14 cellular contexts compared by ENCODE assay signal in genomic region chr21:45387506-45387905, GRCh38. TPM values are rescaled to one million over a fixed set of nuclear protein-coding genes. Genes with fewer than 3 reads are reported as not detected.
DNase-seq lines count a peak whose midpoint lies in the region; ATAC-seq, FAIRE-seq and TF ChIP-seq lines count a peak whose summit lies in the region.
"Had no signal": no experiment of that assay in that cellular context is flagged by ENCODE, and none has a peak within 500 bp of the region (broad histone marks: within the 10 kb centered on the region; RNA-seq: fewer than 3 reads in every experiment).

No MANE protein-coding gene starts in this region.

- TF ChIP-seq POLR2A in adrenal gland (IDR thresholded peaks at IDR 0.05): no peak

- H3K9ac ChIP-seq in BLaER1: no peak overlapping the region
- H3K9ac ChIP-seq in kidney (ENCODE audit: low read length in 2 of 2): peak overlapping the region in 1 of 2 donors; percentile 51
- no peak overlapping the region for H3K9ac ChIP-seq in skeletal muscle satellite cell (ENCODE audit: low read depth, low read length)
- H3K9ac ChIP-seq: KMS-11 had no signal

- TF ChIP-seq CTCF in adrenal gland (IDR thresholded peaks at IDR 0.05): no peak
- no peak for TF ChIP-seq CTCF in kidney (IDR thresholded peaks at IDR 0.05; ENCODE audit: borderline replicate concordance, extremely low read depth, insufficient read depth)

- H3K4me2 ChIP-seq in BLaER1 (peak overlapping the region; percentile 71), skeletal muscle satellite cell (ENCODE audit: low read length) (peak overlapping the region; percentile 75)
- H3K4me2 ChIP-seq: KMS-11 had no signal

- 81 to 88% (median 85%) methylated on average over 13 of the region's 13 CpGs for WGBS in adrenal gland, 4 donors

- H3K4me1 ChIP-seq in BLaER1: peaks cover 38% of the 10 kb centered on the region
- H3K4me1 ChIP-seq in adrenal gland (replicated peaks in 1 of 2): peaks cover 4 to 12% of the 10 kb centered on the region in 2 donors
- peaks cover 5 to 17% of the 10 kb centered on the region in 2 donors for H3K4me1 ChIP-seq in kidney (ENCODE audit: control insufficient read depth in 1 of 2, insufficient read depth in 1 of 2, low read depth in 1 of 2, low read length in 2 of 2)
- peaks cover 16% of the 10 kb centered on the region for H3K4me1 ChIP-seq in skeletal muscle satellite cell (ENCODE audit: control insufficient read depth, insufficient read depth, low read length)

- no peak for FAIRE-seq in kidney (lab: Jason Lieb, UNC)
- FAIRE-seq: D721Med, frontal cortex had no signal

- DNase-seq in adrenal gland (peak in 4 of 7 donors; percentile 7 to 13 (median 9)), kidney (peak; percentile 39), pons (ENCODE audit: low spot score) (no peak)
- DNase-seq: activated naive CD4-positive, alpha-beta T cell treated with anti-CD3 and anti-CD28 coated beads for 36 hours; NCI-H1436 treated with DMSO at 0.1 percent for 48 hours; NCI-H524 had no signal

- no peak overlapping the region for H3K27ac ChIP-seq in BLaER1
- H3K27ac ChIP-seq in adrenal gland: peak overlapping the region in 3 of 5 donors; percentile 2 to 74 (median 67)
- H3K27ac ChIP-seq in kidney (ENCODE audit: low read depth in 2 of 2, low read length in 2 of 2): peak overlapping the region in 1 of 2 donors; percentile 56
- H3K27ac ChIP-seq: KMS-11 had no signal

- intact Hi-C loops in adrenal gland (cut with DNase I) (loop anchor here in 1 of 2 donors (5.0 kb wide), 1 partner anchor 50 kb away; no protein-coding TSS in a partner anchor), kidney (cut with DNase I) (no loop called here)

- no peaks in the 10 kb centered on the region for H3K9me3 ChIP-seq in BLaER1
- H3K9me3 ChIP-seq in adrenal gland (replicated peaks in 1 of 3): no peaks in the 10 kb centered on the region
- H3K9me3 ChIP-seq in kidney (ENCODE audit: control insufficient read depth in 1 of 2, low read length in 2 of 2): no peaks in the 10 kb centered on the region
- H3K9me3 ChIP-seq in skeletal muscle satellite cell (replicated peaks; ENCODE audit: low read length): no peaks in the 10 kb centered on the region

- H4K20me1 ChIP-seq in BLaER1: no peaks in the 10 kb centered on the region

- H3K27me3 ChIP-seq in BLaER1: peaks cover 27% of the 10 kb centered on the region
- H3K27me3 ChIP-seq in adrenal gland: no peaks in the 10 kb centered on the region
- H3K27me3 ChIP-seq in skeletal muscle satellite cell (ENCODE audit: control insufficient read depth, insufficient read depth, low read length): peaks cover 27% of the 10 kb centered on the region

- H3K36me3 ChIP-seq in BLaER1: no peaks in the 10 kb centered on the region
- H3K36me3 ChIP-seq in adrenal gland (replicated peaks in 1 of 2): no peaks in the 10 kb centered on the region
- H3K36me3 ChIP-seq in kidney (ENCODE audit: control insufficient read depth in 1 of 2, insufficient read depth in 2 of 2, low read length in 2 of 2): no peaks in the 10 kb centered on the region
- no peaks in the 10 kb centered on the region for H3K36me3 ChIP-seq in skeletal muscle satellite cell (ENCODE audit: insufficient read depth, low read length)

- no peak for ATAC-seq in HG03159 (IDR thresholded peaks at IDR 0.05; ENCODE audit: unreplicated experiment)
- no peak for ATAC-seq in HG02798 (IDR thresholded peaks at IDR 0.05; ENCODE audit: poor library complexity, unreplicated experiment)
- ATAC-seq in HG03039 (IDR thresholded peaks at IDR 0.05; ENCODE audit: unreplicated experiment): no peak

- no peak overlapping the region for H3K4me3 ChIP-seq in BLaER1
- H3K4me3 ChIP-seq in adrenal gland: no peak overlapping the region
- peak overlapping the region in 1 of 2 donors; percentile 14 for H3K4me3 ChIP-seq in kidney (ENCODE audit: low read length in 2 of 2)
- peak overlapping the region; percentile 40 for H3K4me3 ChIP-seq in skeletal muscle satellite cell (ENCODE audit: low read length)

RNA-seq across cellular contexts. Expression of gene COL18A1, which starts 17.5 kb away (rescaled TPM):
- total RNA-seq in adrenal gland (100 to 1,000 TPM in 7 of 8 donors, 10 to 100 TPM in 1; 92.9 to 244 (median 141) TPM), kidney (316 TPM)
- polyA plus RNA-seq in adrenal gland (100 to 1,000 TPM in 2 of 3 donors, 10 to 100 TPM in 1; 10.9 to 201 (median 163) TPM), kidney (ENCODE audit: insufficient read depth, low read depth, low replicate concordance) (150 TPM)
- 25.6 and 40.2 TPM in 2 replicates for total RNA-seq in skeletal muscle satellite cell (2012; rRNA removed)
